In the genomic region with DNA sequence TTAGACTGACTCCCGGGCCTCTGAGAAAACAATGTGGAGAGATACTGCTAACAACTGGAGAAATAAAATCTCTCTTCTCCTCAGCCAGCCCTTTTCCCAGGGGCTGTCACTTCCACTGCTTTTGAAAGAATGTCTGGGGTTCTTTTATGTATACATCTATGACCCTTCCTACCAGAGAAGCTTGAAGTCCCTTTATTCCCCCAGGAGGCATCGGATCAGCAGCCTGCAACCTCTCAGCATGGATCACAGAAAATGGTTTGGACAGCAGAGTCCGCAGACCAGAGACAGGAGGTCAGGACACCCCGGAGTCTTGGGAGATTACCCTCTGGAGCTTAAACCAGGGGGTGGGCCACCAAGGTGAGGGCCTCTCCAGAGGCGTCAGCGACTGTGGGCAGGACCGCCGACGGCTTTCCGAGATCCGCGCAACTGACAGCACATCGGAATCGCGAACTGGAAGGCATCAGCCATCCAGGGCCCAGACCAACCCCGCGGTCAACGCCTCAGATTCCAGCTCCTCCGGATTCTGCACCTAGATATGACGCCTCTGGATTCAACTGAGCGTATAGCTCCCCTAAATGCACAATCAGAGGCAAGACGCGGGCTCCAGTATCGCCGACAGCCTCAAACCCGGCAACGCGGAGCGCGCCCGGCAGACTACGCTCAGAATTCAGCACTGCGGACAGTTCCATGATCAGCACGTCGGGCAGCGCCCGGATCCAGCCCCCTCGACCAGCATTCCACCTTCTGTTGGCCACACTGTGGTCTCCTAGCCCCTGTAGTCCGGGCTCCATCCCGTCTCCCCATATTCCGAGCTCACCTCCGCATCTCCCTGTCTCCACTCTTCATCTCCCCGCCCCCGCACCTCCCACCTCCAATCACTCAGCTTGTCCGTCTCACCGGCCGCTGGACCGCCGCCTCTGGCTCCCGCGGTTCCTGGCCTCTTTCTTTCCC, we compare ENCODE assay signal across 8 cellular contexts. TPM values are rescaled to one million over a fixed set of nuclear protein-coding genes. Genes with fewer than 3 reads are reported as not detected.
DNase-seq lines count a peak whose midpoint lies in the region; FAIRE-seq and TF ChIP-seq lines count a peak whose summit lies in the region.

No MANE protein-coding gene starts in this region.

- H3K27me3 Mint-ChIP-seq in neural progenitor cell (ENCODE audit: insufficient read depth, low read depth): peaks cover 75% of the 10 kb centered on the region

- peaks cover 100% of the 10 kb centered on the region for H3K27me3 ChIP-seq in neural progenitor cell

- no peaks in the 10 kb centered on the region for H3K36me3 Mint-ChIP-seq in neural progenitor cell

- H3K4me1 Mint-ChIP-seq in neural progenitor cell: peaks cover 16% of the 10 kb centered on the region

- H3K27ac ChIP-seq in neural progenitor cell: no peak overlapping the region

- no peaks in the 10 kb centered on the region for H3K79me2 ChIP-seq in neural progenitor cell (ENCODE audit: low read depth)

- TF ChIP-seq CTCF in neural progenitor cell (IDR thresholded peaks at IDR 0.05): no peak
- TF ChIP-seq CTCF in D721Med (IDR thresholded peaks at IDR 0.05; ENCODE audit: insufficient read depth, missing control alignments): no peak

- H4K20me1 ChIP-seq in neural progenitor cell (ENCODE audit: low read depth): peaks cover 41% of the 10 kb centered on the region

- FAIRE-seq in D721Med (lab: Jason Lieb, UNC): no peak

- H2AFZ ChIP-seq in neural progenitor cell (replicated peaks): no peak overlapping the region

- no peaks in the 10 kb centered on the region for H3K36me3 ChIP-seq in neural progenitor cell

- H3K9me3 ChIP-seq in neural progenitor cell (ENCODE audit: low read depth): no peaks in the 10 kb centered on the region

- H3F3A ChIP-seq in neural progenitor cell (ENCODE audit: low read depth): peaks cover 5% of the 10 kb centered on the region

- no peak overlapping the region for H3K9ac ChIP-seq in neural progenitor cell

- peak overlapping the region; percentile 71 for H3K4me3 Mint-ChIP-seq in neural progenitor cell

- peaks cover 3% of the 10 kb centered on the region for H3K9me3 Mint-ChIP-seq in neural progenitor cell

- peaks cover 8% of the 10 kb centered on the region for H3K4me1 ChIP-seq in neural progenitor cell

- H3K27ac Mint-ChIP-seq in neural progenitor cell: no peak overlapping the region

- DNase-seq in NCI-H345 (lab: John Stamatoyannopoulos, UW) (peak; percentile 8), NCI-H345 treated with DMSO at 0.1 percent for 48 hours (lab: John Stamatoyannopoulos, UW; ENCODE audit: unreplicated experiment) (no peak), RKO (ENCODE audit: low spot score) (peak; percentile 34), dermis microvascular lymphatic vessel endothelial cell (ENCODE audit: low read depth in 2 of 2) (peak; percentile 15 to 55), neural progenitor cell (ENCODE audit: low spot score) (peak; percentile 95), D721Med (ENCODE audit: insufficient read length, low spot score) (no peak), middle frontal gyrus (ENCODE audit: extremely low spot score, low spot score) (no peak)
- DNase-seq in effector CD4-positive, alpha-beta T cell: no peak

- peak overlapping the region; percentile 26 for H3K4me3 ChIP-seq in neural progenitor cell

- H3K4me2 ChIP-seq in neural progenitor cell: peak overlapping the region; percentile 67

RNA-seq across cellular contexts. Expression of a gene that starts 0.9 kb away (rescaled TPM):
- total RNA-seq in dermis microvascular lymphatic vessel endothelial cell: under 0.01 TPM in 2 replicates
- total RNA-seq in neural progenitor cell (ENCODE audit: low replicate concordance): 0.53 TPM in 1 of 2 replicates, not detected in the other

RNA-seq across cellular contexts. Expression of a gene that starts 29.6 kb away (rescaled TPM):
- total RNA-seq in dermis microvascular lymphatic vessel endothelial cell (0.64 and 1.6 TPM in 2 replicates), neural progenitor cell (ENCODE audit: low replicate concordance) (0.24 and 0.40 TPM in 2 replicates)

RNA-seq across cellular contexts. Expression of a gene that starts 43.5 kb away (rescaled TPM):
- total RNA-seq in dermis microvascular lymphatic vessel endothelial cell: 12.1 and 21.2 TPM in 2 replicates
- total RNA-seq in neural progenitor cell (ENCODE audit: low replicate concordance): 17.7 and 35.7 TPM in 2 replicates

RNA-seq across cellular contexts. Expression of a gene that starts 43.9 kb away (rescaled TPM):
- 13.0 and 17.8 TPM in 2 replicates for total RNA-seq in dermis microvascular lymphatic vessel endothelial cell
- total RNA-seq in neural progenitor cell (ENCODE audit: low replicate concordance): 12.9 and 17.4 TPM in 2 replicates

Comparison
In these comparisons a context has a peak if more than half of its experiments do, and no peak if none do; other contexts are left out.
1. DNase-seq: peak in NCI-H345 (single experiment), RKO (single experiment), dermis microvascular lymphatic vessel endothelial cell (2 of 2) and neural progenitor cell (single experiment); none in NCI-H345 treated with DMSO at 0.1 percent for 48 hours (single experiment), D721Med (single experiment), effector CD4-positive, alpha-beta T cell (single experiment) and middle frontal gyrus (single experiment).